ENCODE assay signal across 8 cellular contexts in genomic region chr5:82641362-82641988, GRCh38.
A peak's percentile ranks its signal among the peaks of the same experiment; 100 is the strongest.
DNase-seq lines count a peak whose midpoint lies in the region; ATAC-seq and TF ChIP-seq lines count a peak whose summit lies in the region.

No MANE protein-coding gene starts in this region.

- H3K9ac ChIP-seq in OCI-LY3 (ENCODE audit: low read length), result peak overlapping the region; percentile 38; the same call in 1 of the 2 replicates

- intact Hi-C loops in spleen (cut with DNase I; ENCODE audit: low total_unique reads), result loop anchor here (5.0 to 10.0 kb wide), 2 partner anchors 153 to 921 kb away; no protein-coding TSS in a partner anchor

- no peak for TF ChIP-seq POLR2A in spleen (IDR thresholded peaks at IDR 0.05)

- TF ChIP-seq CTCF in GM06990 (IDR thresholded peaks at IDR 0.05; ENCODE audit: insufficient read depth, low read length, poor library complexity, severe bottlenecking), result peak; percentile 55
- TF ChIP-seq CTCF in OCI-LY3 (IDR thresholded peaks at IDR 0.05; ENCODE audit: low read depth, low read length), result peak; percentile 61
- peak; percentile 9 to 66 (median 56) for TF ChIP-seq CTCF in spleen (IDR thresholded peaks at IDR 0.05 in 8 of 11, conservative IDR thresholded peaks at IDR 0.05 in 3 of 11)

- H3K9me3 ChIP-seq in OCI-LY3 (ENCODE audit: insufficient read depth, low read length), result no peaks in the 10 kb centered on the region
- no peaks in the 10 kb centered on the region for H3K9me3 ChIP-seq in spleen

- H3K4me1 ChIP-seq in OCI-LY3 (ENCODE audit: low read length), result peaks cover 42% of the 10 kb centered on the region
- H3K4me1 ChIP-seq in spleen, result peaks cover 0 to 8% (median 0%) of the 10 kb centered on the region in 6 donors

- peak overlapping the region; percentile 34 for H3K4me2 ChIP-seq in OCI-LY3 (ENCODE audit: low read length)

- in situ Hi-C loops in KBM-7 (cut with MboI; ENCODE audit: low pct_unique_long_range_greater_than_20kb, low sequenced_read_pairs), result loop anchor here (25.0 kb wide), 1 partner anchor 279 kb away; no protein-coding TSS in a partner anchor

- H4K20me1 ChIP-seq in OCI-LY3 (ENCODE audit: insufficient read depth, low read length), result no peaks in the 10 kb centered on the region

- H3K36me3 ChIP-seq in GM06990 (ENCODE audit: control insufficient read depth, insufficient read depth, low read length) (no peaks in the 10 kb centered on the region), OCI-LY3 (replicated peaks; ENCODE audit: low read depth, low read length) (no peaks in the 10 kb centered on the region), spleen (no peaks in the 10 kb centered on the region)

- H3K27me3 ChIP-seq in GM06990 (replicated peaks; ENCODE audit: control insufficient read depth, insufficient read depth, low read length), result no peaks in the 10 kb centered on the region
- no peaks in the 10 kb centered on the region for H3K27me3 ChIP-seq in OCI-LY3 (ENCODE audit: low read depth, low read length)
- H3K27me3 ChIP-seq in spleen (replicated peaks in 1 of 7), result no peaks in the 10 kb centered on the region

- no peak overlapping the region for H3K27ac ChIP-seq in OCI-LY3 (ENCODE audit: low read length)
- no peak overlapping the region for H3K27ac ChIP-seq in spleen

- DNase-seq in GM06990 (ENCODE audit: extremely low read depth, insufficient read length) (no peak), KBM-7 (peak; percentile 93), brain pericyte (ENCODE audit: low read depth, low spot score) (peak; percentile 68), iPS-NIHi7 (ENCODE audit: extremely low spot score) (peak; percentile 67), spleen (no peak), OCI-M2 (lab: John Stamatoyannopoulos, UW; ENCODE audit: unreplicated experiment) (no peak)

- peak; percentile 78 for ATAC-seq in GM21529 (IDR thresholded peaks at IDR 0.05; ENCODE audit: unreplicated experiment)

- no peak overlapping the region for H3K4me3 ChIP-seq in GM06990 (replicated peaks; ENCODE audit: low read depth, low read length)
- H3K4me3 ChIP-seq in OCI-LY3 (ENCODE audit: low read length), result no peak overlapping the region
- no peak overlapping the region for H3K4me3 ChIP-seq in spleen

- H2AFZ ChIP-seq in OCI-LY3 (ENCODE audit: low read depth, low read length), result peak overlapping the region; percentile 68

- H3K79me2 ChIP-seq in OCI-LY3 (ENCODE audit: low read length), result no peaks in the 10 kb centered on the region

- 24 to 33% (median 30%) methylated on average over 3 of the region's 3 CpGs for WGBS in spleen, 5 donors

Comparison
In these comparisons a context has a peak if more than half of its experiments do, and no peak if none do; other contexts are left out.
1. DNase-seq: peak in KBM-7 (single experiment), brain pericyte (single experiment) and iPS-NIHi7 (single experiment); none in GM06990 (single experiment), spleen (single experiment) and OCI-M2 (single experiment).
2. Peak in every context shown above with its lines, with median percentiles within 50 percentile points of each other: CTCF ChIP-seq.